1 cellular context compared by ENCODE assay signal in genomic region chr6:44113396-44113795, GRCh38.
TF ChIP-seq lines count a peak whose summit lies in the region.

No MANE protein-coding gene starts in this region.

TF ChIP-seq in SK-N-SH, 30 proteins besides CTCF, POLR2A, EP300 and RAD21 (continued from another document):
- no peak for TF ChIP-seq ZBTB33 (IDR thresholded peaks at IDR 0.05; ENCODE audit: borderline replicate concordance, low read depth)
- TF ChIP-seq JUND (IDR thresholded peaks at IDR 0.05), result no peak
